In genomic region chr4:14856076-14856926, GRCh38 we compare ENCODE assay signal across 8 cellular contexts.
DNase-seq lines count a peak whose midpoint lies in the region; ATAC-seq and TF ChIP-seq lines count a peak whose summit lies in the region.

No MANE protein-coding gene starts in this region.

- H3K27me3 ChIP-seq in heart right ventricle, result peaks cover 0 to under 1% (median 0%) of the 10 kb centered on the region in 7 donors

- intact Hi-C loops in heart right ventricle (cut with DNase I), result no loop called here

- H3K4me1 ChIP-seq in heart right ventricle, result peaks cover 0 to 25% (median 0%) of the 10 kb centered on the region in 9 donors

- H3K4me3 ChIP-seq in heart right ventricle, result no peak overlapping the region

- peaks cover 0 to 5% (median 0%) of the 10 kb centered on the region in 11 donors for H3K9me3 ChIP-seq in heart right ventricle

- no peaks in the 10 kb centered on the region for H3K36me3 ChIP-seq in heart right ventricle

- peak overlapping the region in 1 of 10 donors; percentile 45 for H3K27ac ChIP-seq in heart right ventricle

- WGBS in heart right ventricle, 2 donors, result 52% methylated on average over 5 of the region's 5 CpGs

- ATAC-seq in GM21526 (IDR thresholded peaks at IDR 0.05; ENCODE audit: low FRiP score, unreplicated experiment) (peak; percentile 95), heart right ventricle (peak in 7 of 8 donors; percentile 61 to 91 (median 79))

- no peak for TF ChIP-seq CTCF in heart right ventricle (IDR thresholded peaks at IDR 0.05)

- DNase-seq in EH (ENCODE audit: low read depth) (peak; percentile 99), HT-29 (ENCODE audit: low spot score) (peak; percentile 85), heart right ventricle (peak in 1 of 2 donors; percentile 17), KG1 (lab: John Stamatoyannopoulos, UW) (no peak), NCI-H1092 (lab: John Stamatoyannopoulos, UW) (no peak)
- DNase-seq in activated CD8-positive, alpha-beta memory T cell treated with anti-CD3 and anti-CD28 coated beads, Interleukin-2, amount 50 U/mL, for 24 hours (ENCODE audit: extremely low read depth), result peak; percentile 24
- peak; percentile 19 to 49 for DNase-seq in stimulated activated CD4-positive, alpha-beta T cell treated with anti-CD3 and anti-CD28 coated beads, Interleukin-4, amount 100 ng/mL, for 4 hours

Comparison
In these comparisons a context has a peak if more than half of its experiments do, and no peak if none do; other contexts are left out.
1. DNase-seq: peak in EH (single experiment), HT-29 (single experiment), activated CD8-positive, alpha-beta memory T cell treated with anti-CD3 and anti-CD28 coated beads, Interleukin-2, amount 50 U/mL, for 24 hours (single experiment) and stimulated activated CD4-positive, alpha-beta T cell treated with anti-CD3 and anti-CD28 coated beads, Interleukin-4, amount 100 ng/mL, for 4 hours (2 of 2); none in KG1 (single experiment) and NCI-H1092 (single experiment).